ENCODE assay signal across 2 cellular contexts in the genomic region with DNA sequence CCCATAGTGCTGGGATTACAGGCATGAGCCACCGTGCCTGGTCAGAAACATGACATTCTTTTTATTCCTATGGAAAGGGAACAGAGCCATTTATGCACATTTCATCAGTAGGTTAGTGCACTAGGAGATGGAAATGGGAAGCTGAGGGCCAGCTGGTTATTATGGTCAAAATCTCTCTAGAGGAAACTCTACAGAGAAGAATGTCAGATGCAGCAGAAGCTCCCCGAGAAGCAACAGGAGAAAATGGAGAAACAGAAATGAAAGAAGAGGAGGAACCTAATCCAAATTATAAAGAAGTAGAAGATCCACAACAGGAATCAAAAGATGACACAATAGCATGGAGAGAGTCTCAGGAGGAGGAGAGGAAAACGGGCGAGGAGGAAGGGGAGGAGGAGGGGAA.
TF ChIP-seq lines count a peak whose summit lies in the region.

No MANE protein-coding gene starts in this region.

TF ChIP-seq in IMR-90, 13 proteins besides CTCF, POLR2A, EP300 and RAD21:
- TF ChIP-seq FOS (IDR thresholded peaks at IDR 0.05; ENCODE audit: low read depth, low read length) (no peak), MAZ (IDR thresholded peaks at IDR 0.05; ENCODE audit: borderline replicate concordance, low read depth, low read length) (no peak), NFE2L2 (IDR thresholded peaks at IDR 0.05; ENCODE audit: low read depth, low read length) (no peak), CEBPB (IDR thresholded peaks at IDR 0.05; ENCODE audit: low read depth, low read length) (no peak), RCOR1 (IDR thresholded peaks at IDR 0.05; ENCODE audit: insufficient replicate concordance, low read length) (no peak), BHLHE40 (IDR thresholded peaks at IDR 0.05; ENCODE audit: low read depth, low read length) (no peak), ELK1 (IDR thresholded peaks at IDR 0.05; ENCODE audit: borderline replicate concordance, low read depth, low read length) (no peak), USF2 (IDR thresholded peaks at IDR 0.05; ENCODE audit: low read depth, low read length) (no peak), MXI1 (IDR thresholded peaks at IDR 0.05; ENCODE audit: borderline replicate concordance, low read depth, low read length) (no peak), CHD1 (IDR thresholded peaks at IDR 0.05; ENCODE audit: low read depth, low read length) (no peak), SMC3 (IDR thresholded peaks at IDR 0.05; ENCODE audit: low read depth, low read length) (no peak), MAFK (IDR thresholded peaks at IDR 0.05; ENCODE audit: low read depth, low read length) (no peak), RFX5 (IDR thresholded peaks at IDR 0.05; ENCODE audit: low read depth, low read length) (no peak)
TF ChIP-seq in IMR-90: peak in this region for 0.

TF ChIP-seq in endothelial cell of umbilical vein, 7 proteins besides CTCF, POLR2A, EP300 and RAD21:
- TF ChIP-seq POLR2AphosphoS5 (IDR thresholded peaks at IDR 0.05; ENCODE audit: insufficient read depth, low read depth, low read length), result no peak
- TF ChIP-seq FOS (IDR thresholded peaks at IDR 0.05; ENCODE audit: borderline replicate concordance, insufficient read depth, low read length), result no peak
- no peak for TF ChIP-seq MYC (IDR thresholded peaks at IDR 0.05; ENCODE audit: low read depth, low read length)
- TF ChIP-seq, protein P1, sequence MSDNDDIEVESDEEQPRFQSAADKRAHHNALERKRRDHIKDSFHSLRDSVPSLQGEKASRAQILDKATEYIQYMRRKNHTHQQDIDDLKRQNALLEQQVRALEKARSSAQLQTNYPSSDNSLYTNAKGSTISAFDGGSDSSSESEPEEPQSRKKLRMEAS (IDR thresholded peaks at IDR 0.05; ENCODE audit: insufficient read depth, insufficient read length), result no peak
